In the genomic region with DNA sequence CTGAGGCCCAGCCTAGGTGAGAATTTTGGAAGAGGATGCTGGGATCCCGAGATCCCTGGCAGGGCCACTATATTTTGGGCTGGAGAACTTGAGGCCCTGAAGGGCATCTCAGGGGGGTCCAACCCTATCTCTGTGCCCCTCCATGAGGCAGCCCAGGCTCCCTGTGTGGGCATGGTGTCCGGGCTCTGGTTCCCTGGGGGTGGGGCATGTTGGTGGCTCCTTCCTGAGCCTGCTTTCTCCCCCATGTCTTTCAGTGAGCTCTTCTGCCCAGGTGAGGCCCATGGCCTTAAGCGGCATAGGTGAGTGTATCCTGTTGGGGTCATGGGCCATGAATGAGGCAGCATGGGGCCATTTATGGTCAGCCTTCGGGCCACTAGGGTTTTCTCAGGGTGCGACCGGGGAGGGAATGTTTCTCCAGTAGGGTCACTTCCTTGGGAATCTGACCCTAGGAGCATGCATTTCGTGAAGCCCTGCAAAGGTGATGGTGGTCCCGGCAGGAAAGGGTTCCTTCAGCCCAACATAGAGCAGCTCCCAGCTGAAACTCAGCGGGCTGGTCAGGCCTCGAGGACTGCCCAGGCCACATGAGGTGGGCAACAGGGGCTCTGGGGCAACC, we compare ENCODE assay signal across 19 cellular contexts.
DNase-seq lines count a peak whose midpoint lies in the region; TF ChIP-seq lines count a peak whose summit lies in the region.
"Had no signal": no experiment of that assay in that cellular context is flagged by ENCODE, and none has a peak within 500 bp of the region (broad histone marks: within the 10 kb centered on the region; RNA-seq: fewer than 3 reads in every experiment).

No MANE protein-coding gene starts in this region.

- H3K27ac Mint-ChIP-seq in CD14-positive monocyte, result no peak overlapping the region
- H3K27ac Mint-ChIP-seq: HFFc6 had no signal

- no peak overlapping the region for H3K4me3 ChIP-seq in ovary
- H3K4me3 ChIP-seq: GM12878, GM23248 had no signal

- peaks cover 0 to 2% (median 2%) of the 10 kb centered on the region in 3 donors for H3K27me3 Mint-ChIP-seq in CD14-positive monocyte (ENCODE audit: low read depth in 3 of 3)

- H3K9me3 Mint-ChIP-seq in CD14-positive monocyte, result peaks cover 63 to 99% (median 86%) of the 10 kb centered on the region in 7 donors

- TF ChIP-seq POLR2A in ovary (IDR thresholded peaks at IDR 0.05), result no peak

- no peaks in the 10 kb centered on the region for H3K36me3 Mint-ChIP-seq in CD14-positive monocyte

- DNase-seq in activated CD8-positive, alpha-beta memory T cell treated with anti-CD3 and anti-CD28 coated beads for 24 hours, result peak; percentile 21
- DNase-seq in activated CD8-positive, alpha-beta memory T cell treated with anti-CD3 and anti-CD28 coated beads, Interleukin-2, amount 50 U/mL, for 48 hours, result no peak
- DNase-seq in CD14-positive monocyte (ENCODE audit: low spot score) (peak; percentile 24), ovary (peak in 3 of 5 donors; percentile 3 to 7 (median 4)), AG08396 (ENCODE audit: low spot score) (no peak), NCI-H2196 treated with DMSO at 0.1 percent for 48 hours (lab: John Stamatoyannopoulos, UW; ENCODE audit: unreplicated experiment) (no peak), COR-L47 (lab: John Stamatoyannopoulos, UW) (no peak)
- peak; percentile 4 for DNase-seq in activated CD8-positive, alpha-beta memory T cell treated with anti-CD3 and anti-CD28 coated beads, Interleukin-2, amount 50 U/mL, for 4 hours
- DNase-seq: GM23248; HFFc6; NCI-H1436 treated with DMSO at 0.1 percent for 48 hours; NCI-H2081 treated with DMSO at 0.1 percent for 48 hours; NCI-H2227 treated with DMSO at 0.1 percent for 48 hours; NCI-H526 treated with DMSO at 0.1 percent for 48 hours; NK-92 treated with Interleukin-12 subunit alpha and Interleukin-12 subunit beta, amount 100 ng/mL, for 24 hours; OCI-M1; RPMI8226 had no signal

- H3K4me1 Mint-ChIP-seq in CD14-positive monocyte, result no peaks in the 10 kb centered on the region

- TF ChIP-seq CTCF in CD14-positive monocyte (IDR thresholded peaks at IDR 0.05) (no peak), ovary (IDR thresholded peaks at IDR 0.05) (no peak)

- WGBS in ovary, 3 donors, result 79 to 85% (median 82%) methylated on average over 7 to 10 of the region's 10 CpGs

- peaks cover 0 to 8% of the 10 kb centered on the region in 2 donors for H3K9me3 ChIP-seq in ovary

- H3K27me3 ChIP-seq in ovary, result no peaks in the 10 kb centered on the region

- intact Hi-C loops in CD14-positive monocyte (cut with micrococcal nuclease), result no loop called here
- intact Hi-C loops in ovary (cut with DNase I), result no loop called here

- H3K36me3 ChIP-seq in ovary, result no peaks in the 10 kb centered on the region

- no peak for TF ChIP-seq EP300 in ovary (IDR thresholded peaks at IDR 0.05)

- H3K4me1 ChIP-seq in ovary (ENCODE audit: insufficient read depth), result no peaks in the 10 kb centered on the region

- no peak overlapping the region for H3K4me3 Mint-ChIP-seq in CD14-positive monocyte
- H3K4me3 Mint-ChIP-seq: HFFc6 had no signal

- H3K27ac ChIP-seq in ovary, result no peak overlapping the region
- H3K27ac ChIP-seq: C4-2B, GM23248 had no signal

Comparison
In these comparisons a context has a peak if more than half of its experiments do, and no peak if none do; other contexts are left out.
1. DNase-seq: peak in activated CD8-positive, alpha-beta memory T cell treated with anti-CD3 and anti-CD28 coated beads for 24 hours (single experiment), CD14-positive monocyte (single experiment), activated CD8-positive, alpha-beta memory T cell treated with anti-CD3 and anti-CD28 coated beads, Interleukin-2, amount 50 U/mL, for 4 hours (single experiment) and ovary (3 of 5); none in activated CD8-positive, alpha-beta memory T cell treated with anti-CD3 and anti-CD28 coated beads, Interleukin-2, amount 50 U/mL, for 48 hours (single experiment), AG08396 (single experiment), NCI-H2196 treated with DMSO at 0.1 percent for 48 hours (single experiment) and COR-L47 (single experiment).